Comparison of ENCODE assay signal across 9 cellular contexts in genomic region chr14:21233457-21234076, GRCh38. TPM values are rescaled to one million over a fixed set of nuclear protein-coding genes. Genes with fewer than 3 reads are reported as not detected.
DNase-seq lines count a peak whose midpoint lies in the region; ATAC-seq, FAIRE-seq and TF ChIP-seq lines count a peak whose summit lies in the region.
"Had no signal": no experiment of that assay in that cellular context is flagged by ENCODE, and none has a peak within 500 bp of the region (broad histone marks: within the 10 kb centered on the region; RNA-seq: fewer than 3 reads in every experiment).

No MANE protein-coding gene starts in this region.

- intact Hi-C loops in GM12878 (cut with micrococcal nuclease; ENCODE audit: unreplicated experiment) (no loop called here), left colon (cut with DNase I, micrococcal nuclease) (no loop called here)

- SMC1A ChIA-PET in GM12878 (lab: Charles Lee; ENCODE audit: uncharacterized antibody, unreplicated experiment) = interaction anchor here (0.5 to 1.7 kb wide), 2 partner anchors 9 to 219 kb away, joined by 3 to 4 read pairs; no protein-coding TSS in a partner anchor

- RAD21 ChIA-PET in GM12878 (lab: Charles Lee; ENCODE audit: unreplicated experiment) = no interaction called here

- H3F3A ChIP-seq in MM.1S (ENCODE audit: insufficient read depth, low read length) = peaks cover 11% of the 10 kb centered on the region; the same call in 1 of the 2 replicates

- no peak for DNase-seq in CD4-positive, CD25-positive, alpha-beta regulatory T cell
- no peak for DNase-seq in HFF-Myc (ENCODE audit: extremely low read depth, low read depth)
- no peak for DNase-seq in GM12878 (ENCODE audit: low read depth, low spot score)
- DNase-seq in left colon = no peak
- no peak for DNase-seq in SHP77 treated with DMSO at 0.1 percent for 48 hours (lab: John Stamatoyannopoulos, UW)
- DNase-seq in MM.1S = no peak
- DNase-seq in NCI-H187 (lab: John Stamatoyannopoulos, UW) = no peak

- H3K79me2 ChIP-seq in GM12878 (ENCODE audit: control insufficient read depth, insufficient read depth, low read length) = peaks cover 79% of the 10 kb centered on the region
- H3K79me2 ChIP-seq in MM.1S (ENCODE audit: low read length) = peaks cover 99% of the 10 kb centered on the region

- peak overlapping the region; percentile 86 for H3K27ac ChIP-seq in CD4-positive, CD25-positive, alpha-beta regulatory T cell (ENCODE audit: insufficient read depth, low read length, poor library complexity, severe bottlenecking)
- H3K27ac ChIP-seq in GM12878 (ENCODE audit: control insufficient read depth, insufficient read depth) (no peak overlapping the region), MM.1S (ENCODE audit: low read length) (no peak overlapping the region)

- CTCF ChIA-PET in GM12878 (lab: Yijun Ruan, JAX) = no interaction called here

- peaks cover 10% of the 10 kb centered on the region for H4K20me1 ChIP-seq in GM12878 (ENCODE audit: control insufficient read depth, insufficient read depth)
- peaks cover 71% of the 10 kb centered on the region for H4K20me1 ChIP-seq in MM.1S (ENCODE audit: insufficient read depth, low read length)

- H3K9me2 ChIP-seq in MM.1S (replicated peaks; ENCODE audit: insufficient read depth, low read length) = no peaks in the 10 kb centered on the region

- H3K9ac ChIP-seq in GM12878 (ENCODE audit: control insufficient read depth, insufficient read depth, low read length) = no peak overlapping the region
- H3K9ac ChIP-seq in MM.1S (ENCODE audit: low read length) = no peak overlapping the region

- no TSS peak for BruUV-seq in GM12878 (replicated peaks; lab: Mats Ljungman, UMichigan)

- no peak for TF ChIP-seq EP300 in GM12878 (IDR thresholded peaks at IDR 0.05; ENCODE audit: borderline replicate concordance in 1 of 2, control insufficient read depth in 1 of 2, low read depth in 2 of 2, low read length in 2 of 2)

- H3K4me2 ChIP-seq in GM12878 (ENCODE audit: control insufficient read depth, insufficient read depth) (no peak overlapping the region), MM.1S (ENCODE audit: low read depth, low read length) (no peak overlapping the region)

- H3K27me3 Mint-ChIP-seq in CD4-positive, CD25-positive, alpha-beta regulatory T cell = no peaks in the 10 kb centered on the region

- H3K27ac Mint-ChIP-seq in CD4-positive, CD25-positive, alpha-beta regulatory T cell = peak overlapping the region; percentile 60 to 85 (median 84)

- WGBS in GM12878 (ENCODE audit: insufficient coverage, insufficient replicate concordance, low lambda C conversion rate, missing lambda C conversion rate) = 67% methylated on average over 8 of the region's 8 CpGs

- H3K4me3 ChIP-seq in CD4-positive, CD25-positive, alpha-beta regulatory T cell (ENCODE audit: low read depth, low read length) = peak overlapping the region; percentile 54
- no peak overlapping the region for H3K4me3 ChIP-seq in HFF-Myc (replicated peaks; ENCODE audit: low read depth, low read length)
- H3K4me3 ChIP-seq in GM12878 = no peak overlapping the region
- no peak overlapping the region for H3K4me3 ChIP-seq in MM.1S (ENCODE audit: low read length)

- no peak overlapping the region for H2AFZ ChIP-seq in GM12878 (ENCODE audit: control insufficient read depth, low read depth, low read length)
- no peak overlapping the region for H2AFZ ChIP-seq in MM.1S (ENCODE audit: low read length)

- peaks cover 48% of the 10 kb centered on the region for H3K36me3 ChIP-seq in CD4-positive, CD25-positive, alpha-beta regulatory T cell (ENCODE audit: control insufficient read depth, insufficient read depth, low read length)
- peaks cover 9 to 63% of the 10 kb centered on the region in 2 experiments for H3K36me3 ChIP-seq in GM12878 (ENCODE audit: control insufficient read depth in 2 of 2, insufficient read depth in 2 of 2, low read length in 1 of 2)
- peaks cover 7% of the 10 kb centered on the region for H3K36me3 ChIP-seq in MM.1S (replicated peaks; ENCODE audit: insufficient read depth, low read length)

- no peaks in the 10 kb centered on the region for H3K9me3 Mint-ChIP-seq in CD4-positive, CD25-positive, alpha-beta regulatory T cell

- no peak for ATAC-seq in CD4-positive, CD25-positive, alpha-beta regulatory T cell (ENCODE audit: low read depth in 2 of 2)
- ATAC-seq in GM12878 (peak; percentile 57), left colon (peak; percentile 40), GM19351 (IDR thresholded peaks at IDR 0.05; ENCODE audit: unreplicated experiment) (no peak)

- TF ChIP-seq CTCF in HFF-Myc (IDR thresholded peaks at IDR 0.05; ENCODE audit: low read depth, low read length, missing control alignments) = peak; percentile 26
- peak in 2 of 3 experiments; percentile 13 to 24; a peak in 1 of 6 replicates for TF ChIP-seq CTCF in GM12878 (IDR thresholded peaks at IDR 0.05 in 2 of 3, conservative IDR thresholded peaks at IDR 0.05 in 1 of 3; ENCODE audit: control insufficient read depth in 2 of 3, extremely low read depth in 1 of 3, insufficient read depth in 1 of 3, low read depth in 3 of 3, low read length in 3 of 3)
- no peak for TF ChIP-seq CTCF in MM.1S (IDR thresholded peaks at IDR 0.05; ENCODE audit: low read length)

- in situ Hi-C loops in GM12878 (cut with MboI) = no loop called here

- TF ChIP-seq RAD21 in GM12878 (IDR thresholded peaks at IDR 0.05; ENCODE audit: insufficient read depth, low read depth, low read length) = 0 out of 2 replicates have a peak, but pooled peaks have one; percentile 21

- FAIRE-seq in GM12878 (lab: Jason Lieb, UNC) = no peak

- H3K9me3 ChIP-seq in CD4-positive, CD25-positive, alpha-beta regulatory T cell (ENCODE audit: control insufficient read depth in 2 of 2, low read length in 2 of 2) = no peaks in the 10 kb centered on the region
- no peaks in the 10 kb centered on the region for H3K9me3 ChIP-seq in GM12878 (replicated peaks; ENCODE audit: control insufficient read depth, insufficient read depth, low read length)
- no peaks in the 10 kb centered on the region for H3K9me3 ChIP-seq in MM.1S (replicated peaks; ENCODE audit: insufficient read depth, low read length)

- TF ChIP-seq POLR2A in GM12878 (IDR thresholded peaks at IDR 0.05; ENCODE audit: low read depth, low read length) = no peak

- H3K4me1 Mint-ChIP-seq in CD4-positive, CD25-positive, alpha-beta regulatory T cell = peaks cover 50 to 96% (median 78%) of the 10 kb centered on the region in 4 donors

- POLR2A ChIA-PET in GM12878 (lab: Charles Lee) = interaction anchor here (0.5 to 1.3 kb wide), 2 partner anchors 31 to 73 kb away, joined by 3 read pairs; no protein-coding TSS in a partner anchor

- H3K27me3 ChIP-seq in CD4-positive, CD25-positive, alpha-beta regulatory T cell (ENCODE audit: control insufficient read depth, insufficient read depth, low read length) = no peaks in the 10 kb centered on the region
- no peaks in the 10 kb centered on the region for H3K27me3 ChIP-seq in GM12878 (replicated peaks in 1 of 2; ENCODE audit: control insufficient read depth in 2 of 2, insufficient read depth in 2 of 2, low read length in 1 of 2)
- H3K27me3 ChIP-seq in MM.1S (replicated peaks; ENCODE audit: insufficient read depth, low read length) = no peaks in the 10 kb centered on the region

- peak overlapping the region; percentile 56 to 86 (median 62) for H3K4me3 Mint-ChIP-seq in CD4-positive, CD25-positive, alpha-beta regulatory T cell

- peaks cover 95% of the 10 kb centered on the region for H3K4me1 ChIP-seq in CD4-positive, CD25-positive, alpha-beta regulatory T cell (ENCODE audit: control insufficient read depth, insufficient read depth, low read length, poor library complexity, severe bottlenecking)
- peaks cover 9% of the 10 kb centered on the region; the same call in 1 of the 2 replicates for H3K4me1 ChIP-seq in GM12878 (ENCODE audit: control insufficient read depth, insufficient read depth, low read length)
- H3K4me1 ChIP-seq in MM.1S (ENCODE audit: low read length) = no peaks in the 10 kb centered on the region

- H3K36me3 Mint-ChIP-seq in CD4-positive, CD25-positive, alpha-beta regulatory T cell = peaks cover 44% of the 10 kb centered on the region

RNA-seq across cellular contexts. Expression of gene HNRNPC, which starts 35.7 kb away (rescaled TPM):
- 582 TPM for total RNA-seq in CD4-positive, CD25-positive, alpha-beta regulatory T cell
- polyA plus RNA-seq in CD4-positive, CD25-positive, alpha-beta regulatory T cell = 100 to 1,000 TPM; 752 to 840 (median 794) TPM
- total RNA-seq in GM12878 (2013; cell fraction: nucleolus; rRNA removed) = 614 and 625 TPM in 2 replicates
- total RNA-seq in GM12878 (2014; rRNA removed) (911 and 918 TPM in 2 replicates), GM12878 (2014; rRNA removed; fragmentation: Illumina TruSeq; extraction: Trizol) (1,200 and 1,219 TPM in 2 replicates), GM12878 (2021) (766 and 773 TPM in 2 replicates), left colon (100 to 1,000 TPM; 251 to 271 TPM)
- polyA plus RNA-seq in GM12878 (2011; ENCODE audit: low read depth) = 683 TPM
- polyA plus RNA-seq in GM12878 (2011; rRNA removed) (1,305 and 1,562 TPM in 2 replicates), GM12878 (2014; fragmentation: Illumina TruSeq; extraction: Trizol) (1,492 and 1,839 TPM in 2 replicates), GM12878 (2014; fragmentation: Nextera tagmentation; extraction: Ambion mirVana) (1,000 to 10,000 TPM in 1 of 2 experiments, 100 to 1,000 TPM in 1; 679 to 1,422 TPM), GM12878 (2014; rRNA removed) (866 and 889 TPM in 2 replicates), GM12878 (2016; fragmentation: Nextera tagmentation; extraction: Ambion mirVana) (1,000 to 10,000 TPM; 1,325 to 1,341 TPM)
- polyA plus RNA-seq in GM12878 (2011; cell fraction: cytosol; rRNA removed) = 561 and 849 TPM in 2 replicates
- 413 and 577 TPM in 2 replicates for polyA plus RNA-seq in GM12878 (2011; cell fraction: nucleus; rRNA removed)
- 661 and 837 TPM in 2 replicates for polyA plus RNA-seq in GM12878 (2012)
- 736 and 779 TPM in 2 replicates for polyA minus RNA-seq in GM12878 (2011; rRNA and poly(A)+ RNA removed)
- polyA minus RNA-seq in GM12878 (2011; cell fraction: cytosol; rRNA and poly(A)+ RNA removed) = 204 and 236 TPM in 2 replicates
- polyA minus RNA-seq in GM12878 (2011; cell fraction: nucleus; rRNA and poly(A)+ RNA removed) = 243 and 440 TPM in 2 replicates

RNA-seq across cellular contexts. Expression of gene RPGRIP1, which starts 46.3 kb away (rescaled TPM):
- total RNA-seq in CD4-positive, CD25-positive, alpha-beta regulatory T cell = not detected
- under 1 TPM in 1 of 4 donors, not detected in 3; 0.10 TPM for polyA plus RNA-seq in CD4-positive, CD25-positive, alpha-beta regulatory T cell
- not detected in 2 replicates for total RNA-seq in GM12878 (2013; cell fraction: nucleolus; rRNA removed)
- 0.27 and 1.1 TPM in 2 replicates for total RNA-seq in GM12878 (2014; rRNA removed)
- 0.18 and 0.72 TPM in 2 replicates for total RNA-seq in GM12878 (2014; rRNA removed; fragmentation: Illumina TruSeq; extraction: Trizol)
- total RNA-seq in GM12878 (2021) = 0.44 TPM in 1 of 2 replicates, not detected in the other
- not detected for polyA plus RNA-seq in GM12878 (2011; ENCODE audit: low read depth)
- 0.13 and 0.30 TPM in 2 replicates for polyA plus RNA-seq in GM12878 (2011; rRNA removed)
- polyA plus RNA-seq in GM12878 (2011; cell fraction: cytosol; rRNA removed) = 0.13 TPM in 1 of 2 replicates, not detected in the other
- 0.15 and 0.40 TPM in 2 replicates for polyA plus RNA-seq in GM12878 (2011; cell fraction: nucleus; rRNA removed)
- polyA plus RNA-seq in GM12878 (2012) = 0.08 and 0.14 TPM in 2 replicates
- 0.14 and 0.34 TPM in 2 replicates for polyA plus RNA-seq in GM12878 (2014; fragmentation: Illumina TruSeq; extraction: Trizol)
- under 1 TPM; 0.07 to 0.16 TPM for polyA plus RNA-seq in GM12878 (2014; fragmentation: Nextera tagmentation; extraction: Ambion mirVana)
- 0.10 and 0.11 TPM in 2 replicates for polyA plus RNA-seq in GM12878 (2014; rRNA removed)
- under 1 TPM in 1 of 2 experiments, not detected in 1; 0.07 TPM for polyA plus RNA-seq in GM12878 (2016; fragmentation: Nextera tagmentation; extraction: Ambion mirVana)
- polyA minus RNA-seq in GM12878 (2011; rRNA and poly(A)+ RNA removed) = 0.80 TPM in 1 of 2 replicates, not detected in the other
- polyA minus RNA-seq in GM12878 (2011; cell fraction: cytosol; rRNA and poly(A)+ RNA removed) = not detected in 2 replicates
- 0.19 TPM in 1 of 2 replicates, not detected in the other for polyA minus RNA-seq in GM12878 (2011; cell fraction: nucleus; rRNA and poly(A)+ RNA removed)
- total RNA-seq in left colon = under 1 TPM in 1 of 2 donors, not detected in 1; 0.17 TPM
- total RNA-seq: temporal lobe had no signal

Comparison
In these comparisons a context has a peak if more than half of its experiments do, and no peak if none do; other contexts are left out.
1. ATAC-seq: peak in GM12878 (single experiment) and left colon (single experiment); none in CD4-positive, CD25-positive, alpha-beta regulatory T cell (0 of 2) and GM19351 (single experiment).